ENCODE assay signal across 13 cellular contexts in genomic region chr22:17707526-17707925, GRCh38.
DNase-seq lines count a peak whose midpoint lies in the region; ATAC-seq, FAIRE-seq and TF ChIP-seq lines count a peak whose summit lies in the region.
"Had no signal": no experiment of that assay in that cellular context is flagged by ENCODE, and none has a peak within 500 bp of the region (broad histone marks: within the 10 kb centered on the region; RNA-seq: fewer than 3 reads in every experiment).

No MANE protein-coding gene starts in this region.

- H3K9me3 Mint-ChIP-seq in HFFc6: no peaks in the 10 kb centered on the region
- H3K9me3 Mint-ChIP-seq in astrocyte (ENCODE audit: unreplicated experiment): peaks cover 2% of the 10 kb centered on the region
- no peaks in the 10 kb centered on the region for H3K9me3 Mint-ChIP-seq in stimulated activated memory B cell treated with anti-CD40 and anti-IgM and Interleukin-4, amounts not matched to agents 10 μg/mL and 1 μg/mL and 100 μg/mL, for 72 hours

- no peaks in the 10 kb centered on the region for H3K79me1 ChIP-seq in neuronal stem cell (ENCODE audit: low read depth, low read length)

- H2AK5ac ChIP-seq in neuronal stem cell (ENCODE audit: low read depth, low read length): no peak overlapping the region

- H3K4me1 Mint-ChIP-seq in HFFc6 (ENCODE audit: low read depth) (peaks cover 58% of the 10 kb centered on the region), astrocyte (ENCODE audit: low read depth, unreplicated experiment) (peaks cover 12% of the 10 kb centered on the region)
- H3K4me1 Mint-ChIP-seq in stimulated activated memory B cell treated with anti-CD40 and anti-IgM and Interleukin-4, amounts not matched to agents 10 μg/mL and 1 μg/mL and 100 μg/mL, for 72 hours: peaks cover 18% of the 10 kb centered on the region

- no peak overlapping the region for H3K23ac ChIP-seq in neuronal stem cell (ENCODE audit: low read depth, low read length, poor library complexity)

- peaks cover 21% of the 10 kb centered on the region for H3K36me3 Mint-ChIP-seq in HFFc6 (ENCODE audit: low read depth)
- H3K36me3 Mint-ChIP-seq in astrocyte (ENCODE audit: low read depth, unreplicated experiment): peaks cover 3% of the 10 kb centered on the region
- H3K36me3 Mint-ChIP-seq in stimulated activated memory B cell treated with anti-CD40 and anti-IgM and Interleukin-4, amounts not matched to agents 10 μg/mL and 1 μg/mL and 100 μg/mL, for 72 hours: peaks cover 11% of the 10 kb centered on the region

- WGBS in neuronal stem cell (ENCODE audit: extremely low coverage in 2 of 2, insufficient read length in 2 of 2, insufficient replicate concordance in 1 of 2), 2 donors: no CpG with 5 or more reads among the region's 3 CpGs

- ATAC-seq in stimulated activated memory B cell treated with anti-CD40 and anti-IgM and Interleukin-4, amounts not matched to agents 10 μg/mL and 1 μg/mL and 100 μg/mL, for 72 hours: no peak
- ATAC-seq in HG02798 (IDR thresholded peaks at IDR 0.05; ENCODE audit: poor library complexity, unreplicated experiment): no peak

- H3K4me3 Mint-ChIP-seq in HFFc6 (peak overlapping the region; percentile 88), astrocyte (ENCODE audit: unreplicated experiment) (peak overlapping the region; percentile 88)
- no peak overlapping the region for H3K4me3 Mint-ChIP-seq in stimulated activated memory B cell treated with anti-CD40 and anti-IgM and Interleukin-4, amounts not matched to agents 10 μg/mL and 1 μg/mL and 100 μg/mL, for 72 hours

- peak overlapping the region; percentile 98; the same call in 1 of the 2 replicates for H3K27ac Mint-ChIP-seq in HFFc6
- H3K27ac Mint-ChIP-seq in astrocyte (ENCODE audit: unreplicated experiment): peak overlapping the region; percentile 68
- peak overlapping the region; percentile 77 for H3K27ac Mint-ChIP-seq in stimulated activated memory B cell treated with anti-CD40 and anti-IgM and Interleukin-4, amounts not matched to agents 10 μg/mL and 1 μg/mL and 100 μg/mL, for 72 hours

- H3K79me2 ChIP-seq in astrocyte (ENCODE audit: insufficient read depth, low read length): peaks cover 34% of the 10 kb centered on the region

- H3K18ac ChIP-seq in neuronal stem cell (ENCODE audit: low read length): no peak overlapping the region

- H3K4me2 ChIP-seq in astrocyte (ENCODE audit: low read length): peak overlapping the region; percentile 86
- no peak overlapping the region for H3K4me2 ChIP-seq in neuronal stem cell (ENCODE audit: insufficient read depth, low read length, poor library complexity, severe bottlenecking)

- FAIRE-seq in astrocyte (lab: Jason Lieb, UNC): no peak
- FAIRE-seq: endometrium, G401.6 had no signal

- no peak overlapping the region for H2BK120ac ChIP-seq in neuronal stem cell (ENCODE audit: low read depth, low read length)

- no peak overlapping the region for H4K91ac ChIP-seq in neuronal stem cell (ENCODE audit: low read depth, low read length, poor library complexity)

- H3K36me3 ChIP-seq in astrocyte (ENCODE audit: insufficient read depth, low read length): no peaks in the 10 kb centered on the region
- peaks cover 2 to 17% of the 10 kb centered on the region in 2 donors for H3K36me3 ChIP-seq in neuronal stem cell (replicated peaks in 1 of 2; ENCODE audit: control insufficient read depth in 2 of 2, insufficient read depth in 2 of 2, low read length in 2 of 2)

- no peak overlapping the region for H4K8ac ChIP-seq in neuronal stem cell (ENCODE audit: low read depth, low read length)

- no peak overlapping the region for H2BK5ac ChIP-seq in neuronal stem cell (ENCODE audit: low read length)

- H2BK12ac ChIP-seq in neuronal stem cell (ENCODE audit: low read length): no peak overlapping the region

- H3K27me3 ChIP-seq in astrocyte (ENCODE audit: insufficient read depth, low read length) (no peaks in the 10 kb centered on the region), neuronal stem cell (ENCODE audit: control insufficient read depth in 3 of 3, insufficient read depth in 3 of 3, low read depth in 1 of 3, low read length in 3 of 3) (no peaks in the 10 kb centered on the region)

- peak overlapping the region; percentile 54 for H3K4me3 ChIP-seq in astrocyte (ENCODE audit: insufficient read depth, low read depth, low read length)
- H3K4me3 ChIP-seq in neuronal stem cell (ENCODE audit: low read length in 2 of 2): no peak overlapping the region

- no peak overlapping the region for H3K4ac ChIP-seq in neuronal stem cell (ENCODE audit: low read length)

- no peak overlapping the region for H2BK15ac ChIP-seq in neuronal stem cell (ENCODE audit: low read length)

- no peaks in the 10 kb centered on the region for H4K20me1 ChIP-seq in astrocyte (ENCODE audit: insufficient read depth, low read length)

- H3K9me3 ChIP-seq in astrocyte (ENCODE audit: insufficient read depth, low read depth, low read length) (no peaks in the 10 kb centered on the region), neuronal stem cell (replicated peaks in 1 of 2; ENCODE audit: control insufficient read depth in 2 of 2, insufficient read depth in 1 of 2, low read depth in 1 of 2, low read length in 2 of 2) (no peaks in the 10 kb centered on the region)

- H3K9ac ChIP-seq in astrocyte (ENCODE audit: low read length): peak overlapping the region; percentile 80
- no peak overlapping the region for H3K9ac ChIP-seq in neuronal stem cell (ENCODE audit: low read depth, low read length, poor library complexity)

- H3K14ac ChIP-seq in neuronal stem cell (ENCODE audit: low read length): no peak overlapping the region

- peaks cover 20% of the 10 kb centered on the region for H3K4me1 ChIP-seq in astrocyte (ENCODE audit: insufficient read depth, low read length)
- H3K4me1 ChIP-seq in neuronal stem cell (ENCODE audit: control insufficient read depth in 2 of 2, insufficient read depth in 1 of 2, low read depth in 1 of 2, low read length in 2 of 2): peaks cover 1 to 5% of the 10 kb centered on the region in 2 donors

- DNase-seq in HFFc6: no peak
- DNase-seq in astrocyte (ENCODE audit: low read depth): no peak
- DNase-seq in globus pallidus (ENCODE audit: low spot score): peak; percentile 28
- no peak for DNase-seq in activated CD8-positive, alpha-beta memory T cell treated with anti-CD3 and anti-CD28 coated beads, Interleukin-2, amount 50 U/mL, for 4 hours
- no peak for DNase-seq in NCI-H1417 (lab: John Stamatoyannopoulos, UW)
- no peak for DNase-seq in neuronal stem cell (ENCODE audit: low spot score)
- DNase-seq: activated T-cell treated with anti-CD3 and anti-CD28 coated beads, Interleukin-2, amount 50 U/mL, for 48 hours; NCI-H524; T1000 had no signal

- peak overlapping the region; percentile 85 for H3K27ac ChIP-seq in astrocyte (ENCODE audit: low read depth, low read length)
- no peak overlapping the region for H3K27ac ChIP-seq in neuronal stem cell (replicated peaks; ENCODE audit: low read length)

- H3K27me3 Mint-ChIP-seq in HFFc6 (ENCODE audit: insufficient read depth) (peaks cover 2% of the 10 kb centered on the region), astrocyte (ENCODE audit: low read depth, unreplicated experiment) (no peaks in the 10 kb centered on the region)
- no peaks in the 10 kb centered on the region for H3K27me3 Mint-ChIP-seq in stimulated activated memory B cell treated with anti-CD40 and anti-IgM and Interleukin-4, amounts not matched to agents 10 μg/mL and 1 μg/mL and 100 μg/mL, for 72 hours

- TF ChIP-seq CTCF in HFFc6 (IDR thresholded peaks at IDR 0.05) (no peak), astrocyte (IDR thresholded peaks at IDR 0.05; ENCODE audit: insufficient read depth, low read depth, low read length) (no peak)

- H2AFZ ChIP-seq in astrocyte (ENCODE audit: low read depth, low read length) (no peak overlapping the region), neuronal stem cell (ENCODE audit: low read length) (no peak overlapping the region)
